In the genomic region with DNA sequence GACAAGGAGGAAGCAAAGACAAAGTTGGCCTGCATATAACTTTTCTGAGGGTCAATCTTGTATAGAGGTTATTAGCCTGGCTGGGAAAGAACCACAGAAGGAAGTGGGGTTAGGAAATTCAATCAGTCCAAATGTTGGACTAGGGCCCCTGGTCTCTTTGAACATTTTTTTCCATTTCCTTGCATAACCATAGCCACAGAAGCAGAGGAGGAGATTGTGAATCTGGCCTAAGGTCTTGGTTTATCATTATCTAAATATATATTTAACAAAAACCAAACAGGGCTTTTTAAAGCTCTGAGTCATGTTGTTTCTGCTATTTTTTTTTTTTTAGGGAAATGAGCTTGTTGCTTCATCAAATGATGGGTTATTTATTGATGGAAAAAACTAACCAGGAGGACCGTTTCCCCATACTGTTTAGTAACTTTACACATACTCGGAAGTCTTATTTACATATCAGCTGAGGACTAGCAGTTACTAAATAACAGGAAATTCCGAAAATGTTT, we compare ENCODE assay signal across 9 cellular contexts.
DNase-seq lines count a peak whose midpoint lies in the region; ATAC-seq, FAIRE-seq and TF ChIP-seq lines count a peak whose summit lies in the region.
"Had no signal": no experiment of that assay in that cellular context is flagged by ENCODE, and none has a peak within 500 bp of the region (broad histone marks: within the 10 kb centered on the region; RNA-seq: fewer than 3 reads in every experiment).

No MANE protein-coding gene starts in this region.

- DNase-seq in HCEC 1CT (peak; percentile 68), NAMALWA (ENCODE audit: low spot score) (peak; percentile 6), left lobe of liver (ENCODE audit: low spot score) (no peak), midbrain (lab: John Stamatoyannopoulos, UW) (no peak), cerebellar nuclear complex (lab: John Stamatoyannopoulos, UW) (no peak), amygdala (lab: John Stamatoyannopoulos, UW) (no peak), HTR-8/SVneo (ENCODE audit: insufficient read length, low spot score) (no peak)
- DNase-seq: NCI-H69 had no signal

- no peak for TF ChIP-seq POLR2A in GM18505 (IDR thresholded peaks at IDR 0.05; ENCODE audit: borderline replicate concordance, extremely low read depth, insufficient read depth, insufficient read length)

- FAIRE-seq in HTR-8/SVneo (lab: Jason Lieb, UNC), result no peak

- ATAC-seq in GM18505 (IDR thresholded peaks at IDR 0.05; ENCODE audit: unreplicated experiment) (peak; percentile 63), left lobe of liver (peak; percentile 67)

Comparison
In these comparisons a context has a peak if more than half of its experiments do, and no peak if none do; other contexts are left out.
1. DNase-seq: peak in HCEC 1CT (single experiment) and NAMALWA (single experiment); none in left lobe of liver (single experiment), midbrain (single experiment), cerebellar nuclear complex (0 of 2), amygdala (0 of 56) and HTR-8/SVneo (single experiment).